18 cellular contexts compared by ENCODE assay signal in the genomic region with DNA sequence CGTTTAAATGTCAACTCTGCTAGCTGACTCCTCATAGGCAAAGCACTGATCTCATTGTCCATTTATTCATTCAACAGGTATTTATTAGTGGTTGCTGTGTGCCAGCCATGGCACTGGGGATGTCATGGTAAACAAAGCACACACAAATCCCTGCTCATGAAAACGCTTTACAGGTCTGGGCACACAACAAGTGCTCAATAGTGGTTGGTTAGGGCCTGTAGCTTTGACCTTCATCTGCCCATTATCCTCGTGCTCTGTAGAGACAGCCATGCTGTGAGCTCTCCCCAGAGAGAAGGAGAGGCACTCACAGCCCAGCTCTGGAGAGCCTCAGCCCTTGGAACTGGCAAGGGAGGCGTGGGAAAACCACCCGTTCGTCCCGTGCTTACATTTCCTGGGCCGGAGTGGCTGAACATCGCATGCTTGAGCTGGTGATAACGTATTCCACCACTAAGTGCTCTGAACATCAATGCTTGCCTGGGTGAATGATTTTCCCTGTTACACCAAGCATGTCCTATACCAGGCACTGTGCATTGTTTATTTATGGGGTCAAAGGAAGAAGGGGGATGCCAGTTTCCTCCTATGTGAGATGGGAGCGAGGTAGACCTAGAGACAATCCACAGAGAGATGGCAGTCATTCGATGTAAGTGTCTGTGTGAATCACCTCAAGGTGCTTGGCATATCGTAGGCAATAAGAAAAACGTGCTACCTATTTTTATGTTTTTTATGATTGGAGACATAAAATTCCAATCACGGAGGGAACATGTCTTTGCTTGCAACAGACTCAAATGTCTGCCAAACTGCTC.
DNase-seq lines count a peak whose midpoint lies in the region; TF ChIP-seq lines count a peak whose summit lies in the region.
"Had no signal": no experiment of that assay in that cellular context is flagged by ENCODE, and none has a peak within 500 bp of the region (broad histone marks: within the 10 kb centered on the region; RNA-seq: fewer than 3 reads in every experiment).

No MANE protein-coding gene starts in this region.

- H2BK120ac ChIP-seq in neuronal stem cell (ENCODE audit: low read depth, low read length), result no peak overlapping the region

- no peak overlapping the region for H3K23ac ChIP-seq in neuronal stem cell (ENCODE audit: low read depth, low read length, poor library complexity)

- H3K4me3 ChIP-seq in neuronal stem cell (ENCODE audit: low read length in 2 of 2) (peak overlapping the region in 1 of 2 donors; percentile 3), lower leg skin (ENCODE audit: low read depth, poor library complexity, severe bottlenecking) (no peak overlapping the region)
- H3K4me3 ChIP-seq: A549 had no signal

- no peak overlapping the region for H2AK5ac ChIP-seq in neuronal stem cell (ENCODE audit: low read depth, low read length)

- H3K18ac ChIP-seq in neuronal stem cell (ENCODE audit: low read length), result peak overlapping the region; percentile 20

- peaks cover 4 to 9% of the 10 kb centered on the region in 2 donors for H3K4me1 ChIP-seq in neuronal stem cell (ENCODE audit: control insufficient read depth in 2 of 2, insufficient read depth in 1 of 2, low read depth in 1 of 2, low read length in 2 of 2)
- H3K4me1 ChIP-seq: A549 had no signal

- H2BK15ac ChIP-seq in neuronal stem cell (ENCODE audit: low read length), result peak overlapping the region; percentile 50

- H3K27ac ChIP-seq in neuronal stem cell (replicated peaks; ENCODE audit: low read length), result no peak overlapping the region
- H3K27ac ChIP-seq: A549 had no signal

- H3K4ac ChIP-seq in neuronal stem cell (ENCODE audit: low read length), result peak overlapping the region; percentile 10

- WGBS in neuronal stem cell (ENCODE audit: extremely low coverage in 2 of 2, insufficient read length in 2 of 2, insufficient replicate concordance in 1 of 2), 2 donors, result no CpG with 5 or more reads among the region's 15 CpGs
- WGBS in lower leg skin, 2 donors, result 46% methylated on average over 15 of the region's 15 CpGs

- no peak overlapping the region for H3K9ac ChIP-seq in neuronal stem cell (ENCODE audit: low read depth, low read length, poor library complexity)

- peak overlapping the region; percentile 52 for H4K8ac ChIP-seq in neuronal stem cell (ENCODE audit: low read depth, low read length)

- intact Hi-C loops in lower leg skin (cut with DNase I; ENCODE audit: low total_unique reads), result no loop called here

- H3K4me2 ChIP-seq in neuronal stem cell (ENCODE audit: insufficient read depth, low read length, poor library complexity, severe bottlenecking), result no peak overlapping the region
- H3K4me2 ChIP-seq: A549 had no signal

- H2BK12ac ChIP-seq in neuronal stem cell (ENCODE audit: low read length), result no peak overlapping the region

- H4K91ac ChIP-seq in neuronal stem cell (ENCODE audit: low read depth, low read length, poor library complexity), result no peak overlapping the region

- peaks cover 0 to 2% of the 10 kb centered on the region in 2 donors for H3K9me3 ChIP-seq in neuronal stem cell (replicated peaks in 1 of 2; ENCODE audit: control insufficient read depth in 2 of 2, insufficient read depth in 1 of 2, low read depth in 1 of 2, low read length in 2 of 2)
- H3K9me3 ChIP-seq: A549 had no signal

- H2AFZ ChIP-seq in neuronal stem cell (ENCODE audit: low read length), result no peak overlapping the region

- no peak overlapping the region for H2BK5ac ChIP-seq in neuronal stem cell (ENCODE audit: low read length)

- no peak for TF ChIP-seq CTCF in lower leg skin (IDR thresholded peaks at IDR 0.05)

- no peak for TF ChIP-seq POLR2A in lower leg skin (IDR thresholded peaks at IDR 0.05)

- peak; percentile 42 for DNase-seq in DMS79 (lab: John Stamatoyannopoulos, UW)
- peak; percentile 95 for DNase-seq in SK-N-DZ (ENCODE audit: low spot score)
- peak; percentile 18 for DNase-seq in kidney glomerular epithelial cell (lab: John Stamatoyannopoulos, UW)
- DNase-seq in neuronal stem cell (ENCODE audit: low spot score), result no peak
- no peak for DNase-seq in lower leg skin (ENCODE audit: low spot score in 2 of 2)
- DNase-seq in inferior parietal cortex (ENCODE audit: extremely low spot score), result no peak
- no peak for DNase-seq in KG1 (lab: John Stamatoyannopoulos, UW)
- DNase-seq: COR-L47; DMS153; H7; Karpas-422; NCI-H1417 treated with DMSO at 0.1 percent for 48 hours; NCI-H2107; NCI-H226; NCI-H526 treated with DMSO at 0.1 percent for 48 hours; NK-92 treated with Interleukin-12 subunit alpha and Interleukin-12 subunit beta, amount 100 ng/mL, for 24 hours; PC-3 had no signal

- no peaks in the 10 kb centered on the region for H3K79me1 ChIP-seq in neuronal stem cell (ENCODE audit: low read depth, low read length)

- H3K27me3 ChIP-seq in neuronal stem cell (ENCODE audit: control insufficient read depth in 3 of 3, insufficient read depth in 3 of 3, low read depth in 1 of 3, low read length in 3 of 3), result no peaks in the 10 kb centered on the region

- H3K14ac ChIP-seq in neuronal stem cell (ENCODE audit: low read length), result no peak overlapping the region

- H3K36me3 ChIP-seq in neuronal stem cell (replicated peaks in 1 of 2; ENCODE audit: control insufficient read depth in 2 of 2, insufficient read depth in 2 of 2, low read length in 2 of 2), result no peaks in the 10 kb centered on the region

Comparison
In these comparisons a context has a peak if more than half of its experiments do, and no peak if none do; other contexts are left out.
1. DNase-seq: peak in DMS79 (single experiment), SK-N-DZ (single experiment) and kidney glomerular epithelial cell (single experiment); none in neuronal stem cell (single experiment), lower leg skin (0 of 2), inferior parietal cortex (single experiment) and KG1 (single experiment).